In genomic region chr12:18567787-18568186, GRCh38 we compare ENCODE assay signal across 16 cellular contexts.
A peak's percentile ranks its signal among the peaks of the same experiment; 100 is the strongest.
DNase-seq lines count a peak whose midpoint lies in the region; ATAC-seq and TF ChIP-seq lines count a peak whose summit lies in the region.
"Had no signal": no experiment of that assay in that cellular context is flagged by ENCODE, and none has a peak within 500 bp of the region (broad histone marks: within the 10 kb centered on the region; RNA-seq: fewer than 3 reads in every experiment).

No MANE protein-coding gene starts in this region.

- H3K9me3 Mint-ChIP-seq in glutamatergic neuron (ENCODE audit: unreplicated experiment), result peaks cover 8% of the 10 kb centered on the region
- H3K9me3 Mint-ChIP-seq: H9 had no signal

- peaks cover 3% of the 10 kb centered on the region for H3K36me3 Mint-ChIP-seq in glutamatergic neuron (ENCODE audit: unreplicated experiment)
- H3K36me3 Mint-ChIP-seq: CD14-positive monocyte; CD4-positive, alpha-beta memory T cell had no signal

- no peak overlapping the region for H2BK12ac ChIP-seq in mesenchymal stem cell (ENCODE audit: low read length in 2 of 2)

- H3K79me1 ChIP-seq in mesenchymal stem cell (replicated peaks; ENCODE audit: low read length, poor library complexity, severe bottlenecking), result no peaks in the 10 kb centered on the region

- H3K4me3 Mint-ChIP-seq in glutamatergic neuron (ENCODE audit: unreplicated experiment), result no peak overlapping the region
- H3K4me3 Mint-ChIP-seq: CD14-positive monocyte; CD4-positive, alpha-beta memory T cell; H9 had no signal

- H4K8ac ChIP-seq in mesenchymal stem cell (ENCODE audit: low read length), result no peak overlapping the region

- no peaks in the 10 kb centered on the region for H3K27me3 Mint-ChIP-seq in glutamatergic neuron (ENCODE audit: unreplicated experiment)
- H3K27me3 Mint-ChIP-seq: CD4-positive, alpha-beta memory T cell had no signal

- no peak for ATAC-seq in GM19455 (IDR thresholded peaks at IDR 0.05; ENCODE audit: unreplicated experiment)

- no peak overlapping the region for H2BK15ac ChIP-seq in mesenchymal stem cell (ENCODE audit: low read depth, poor library complexity, severe bottlenecking)

- peak; percentile 11 for DNase-seq in EL
- peak; percentile 81 for DNase-seq in NCI-H82 (lab: John Stamatoyannopoulos, UW)
- peak in 6 of 7 donors; percentile 20 to 59 (median 44) for DNase-seq in adrenal gland
- no peak for DNase-seq in glutamatergic neuron
- no peak for DNase-seq in mesenchymal stem cell
- DNase-seq in NOMO-1 treated with DMSO at 0.1 percent for 48 hours (lab: John Stamatoyannopoulos, UW; ENCODE audit: unreplicated experiment), result no peak
- DNase-seq in dorsolateral prefrontal cortex, result no peak
- DNase-seq: 8988T; CD4-positive, alpha-beta memory T cell; DMS153; DMS79; GF-D8; H9 had no signal

- H3K4me3 ChIP-seq in adrenal gland (no peak overlapping the region), mesenchymal stem cell (ENCODE audit: insufficient read depth in 1 of 2, low read depth in 1 of 2, low read length in 2 of 2) (no peak overlapping the region), dorsolateral prefrontal cortex (no peak overlapping the region)
- H3K4me3 ChIP-seq: BLaER1 had no signal

- intact Hi-C loops in adrenal gland (cut with DNase I) (no loop called here), dorsolateral prefrontal cortex (cut with DNase I) (no loop called here)

- H2BK120ac ChIP-seq in mesenchymal stem cell (ENCODE audit: low read depth, low read length), result no peak overlapping the region

- H3K4ac ChIP-seq in mesenchymal stem cell (ENCODE audit: low read depth in 1 of 2, low read length in 2 of 2), result no peak overlapping the region

- no peak for TF ChIP-seq POLR2A in adrenal gland (IDR thresholded peaks at IDR 0.05)

- no peak overlapping the region for H3K23ac ChIP-seq in mesenchymal stem cell (ENCODE audit: low read length in 2 of 2)

- H3K4me1 ChIP-seq in adrenal gland (replicated peaks in 1 of 2) (peaks cover 0 to 5% of the 10 kb centered on the region in 2 donors), mesenchymal stem cell (ENCODE audit: control insufficient read depth, insufficient read depth, low read depth, low read length) (no peaks in the 10 kb centered on the region)
- H3K4me1 ChIP-seq: BLaER1 had no signal

- no peak overlapping the region for H2BK5ac ChIP-seq in mesenchymal stem cell (ENCODE audit: low read depth, low read length, poor library complexity, severe bottlenecking)

- H3K4me1 Mint-ChIP-seq in glutamatergic neuron (ENCODE audit: low read depth, unreplicated experiment), result peaks cover 23% of the 10 kb centered on the region
- H3K4me1 Mint-ChIP-seq: CD14-positive monocyte; CD4-positive, alpha-beta memory T cell; H9 had no signal

- H3K27ac ChIP-seq in adrenal gland, result no peak overlapping the region
- no peak overlapping the region for H3K27ac ChIP-seq in mesenchymal stem cell (ENCODE audit: low read length, poor library complexity, severe bottlenecking)
- no peak overlapping the region for H3K27ac ChIP-seq in dorsolateral prefrontal cortex
- H3K27ac ChIP-seq: BLaER1 had no signal

- H3K36me3 ChIP-seq in adrenal gland (replicated peaks in 1 of 2), result no peaks in the 10 kb centered on the region
- H3K36me3 ChIP-seq in mesenchymal stem cell (ENCODE audit: control insufficient read depth in 1 of 2, insufficient read depth in 2 of 2, low read depth in 1 of 2, low read length in 2 of 2), result no peaks in the 10 kb centered on the region
- H3K36me3 ChIP-seq: BLaER1 had no signal

- TF ChIP-seq CTCF in adrenal gland (IDR thresholded peaks at IDR 0.05) (no peak), glutamatergic neuron (IDR thresholded peaks at IDR 0.05; ENCODE audit: partially characterized antibody, unreplicated experiment) (no peak), dorsolateral prefrontal cortex (IDR thresholded peaks at IDR 0.05 in 54 of 56, conservative IDR thresholded peaks at IDR 0.05 in 2 of 56; ENCODE audit: low read depth in 1 of 56, partially characterized antibody in 56 of 56) (no peak)

- peak overlapping the region; percentile 29 for H3K27ac Mint-ChIP-seq in glutamatergic neuron (ENCODE audit: unreplicated experiment)
- H3K27ac Mint-ChIP-seq: CD14-positive monocyte had no signal

- no peak overlapping the region for H4K91ac ChIP-seq in mesenchymal stem cell (ENCODE audit: low read length)

- H2AFZ ChIP-seq in mesenchymal stem cell (ENCODE audit: low read depth, low read length), result no peak overlapping the region

- 45 to 61% (median 53%) methylated on average over 2 of the region's 2 CpGs for WGBS in adrenal gland, 4 donors
- 76% methylated on average over 2 of the region's 2 CpGs for whole genome bisulfite sequencing in mesenchymal stem cell

- H3K14ac ChIP-seq in mesenchymal stem cell (ENCODE audit: low read length in 2 of 2), result no peak overlapping the region

- no peaks in the 10 kb centered on the region for H3K27me3 ChIP-seq in adrenal gland
- no peaks in the 10 kb centered on the region for H3K27me3 ChIP-seq in mesenchymal stem cell (ENCODE audit: control insufficient read depth in 1 of 2, insufficient read depth in 1 of 2, low read length in 2 of 2)
- H3K27me3 ChIP-seq in dorsolateral prefrontal cortex, result no peaks in the 10 kb centered on the region
- H3K27me3 ChIP-seq: BLaER1 had no signal

- H3K9ac ChIP-seq in mesenchymal stem cell (ENCODE audit: low read length), result no peak overlapping the region
- H3K9ac ChIP-seq: BLaER1 had no signal

- H3K18ac ChIP-seq in mesenchymal stem cell (ENCODE audit: low read depth in 1 of 2, low read length in 2 of 2), result no peak overlapping the region

- no peak overlapping the region for H3K4me2 ChIP-seq in mesenchymal stem cell (ENCODE audit: low read length, poor library complexity, severe bottlenecking)
- H3K4me2 ChIP-seq: BLaER1 had no signal

- no peak overlapping the region for H2AK5ac ChIP-seq in mesenchymal stem cell (ENCODE audit: low read length, severe bottlenecking)

- peaks cover 0 to 4% (median 0%) of the 10 kb centered on the region in 3 donors for H3K9me3 ChIP-seq in adrenal gland (replicated peaks in 1 of 3)
- no peaks in the 10 kb centered on the region for H3K9me3 ChIP-seq in mesenchymal stem cell (ENCODE audit: control insufficient read depth, low read length)
- H3K9me3 ChIP-seq: BLaER1 had no signal

Comparison
In these comparisons a context has a peak if more than half of its experiments do, and no peak if none do; other contexts are left out.
1. DNase-seq: peak in EL (single experiment), NCI-H82 (single experiment) and adrenal gland (6 of 7); none in glutamatergic neuron (single experiment), mesenchymal stem cell (single experiment), NOMO-1 treated with DMSO at 0.1 percent for 48 hours (single experiment) and dorsolateral prefrontal cortex (0 of 10).